Comparison of ENCODE assay signal across 13 cellular contexts in genomic region chr12:3432176-3432742, GRCh38. TPM values are rescaled to one million over a fixed set of nuclear protein-coding genes. Genes with fewer than 3 reads are reported as not detected.
DNase-seq lines count a peak whose midpoint lies in the region; ATAC-seq, FAIRE-seq and TF ChIP-seq lines count a peak whose summit lies in the region.
"Had no signal": no experiment of that assay in that cellular context is flagged by ENCODE, and none has a peak within 500 bp of the region (broad histone marks: within the 10 kb centered on the region; RNA-seq: fewer than 3 reads in every experiment).

No MANE protein-coding gene starts in this region.

- peak; percentile 14 for DNase-seq in activated CD4-positive, alpha-beta T cell treated with anti-CD3 and anti-CD28 coated beads, Interleukin-2, amount 10 ng/mL, durations not matched to agents 7 days and 5 days
- DNase-seq in activated CD4-positive, alpha-beta T cell treated with anti-CD3 and anti-CD28 coated beads for 1 hour, result no peak
- DNase-seq in NCI-H774 (lab: John Stamatoyannopoulos, UW), result peak; percentile 65
- no peak for DNase-seq in endothelial cell (ENCODE audit: low spot score)
- no peak for DNase-seq in pancreas
- DNase-seq in middle frontal gyrus (ENCODE audit: extremely low spot score, low spot score), result no peak
- DNase-seq in Right ventricle myocardium inferior (ENCODE audit: missing footprints), result no peak
- no peak for DNase-seq in NCI-H2107 (lab: John Stamatoyannopoulos, UW)
- DNase-seq: ACHN, left ventricle myocardium superior, NCI-H524, right lobe of liver had no signal

- H3K36me3 Mint-ChIP-seq in activated CD4-positive, alpha-beta T cell treated with anti-CD3 and anti-CD28 coated beads, Interleukin-2, amount 10 ng/mL, durations not matched to agents 7 days and 5 days (ENCODE audit: low read depth), result peaks cover 13% of the 10 kb centered on the region
- H3K36me3 Mint-ChIP-seq in endothelial cell (ENCODE audit: low read depth, unreplicated experiment), result peaks cover 15% of the 10 kb centered on the region

- H3K4me3 Mint-ChIP-seq in activated CD4-positive, alpha-beta T cell treated with anti-CD3 and anti-CD28 coated beads, Interleukin-2, amount 10 ng/mL, durations not matched to agents 7 days and 5 days, result no peak overlapping the region
- H3K4me3 Mint-ChIP-seq in endothelial cell (ENCODE audit: unreplicated experiment), result no peak overlapping the region

- peak overlapping the region; percentile 83 for H3K27ac Mint-ChIP-seq in activated CD4-positive, alpha-beta T cell treated with anti-CD3 and anti-CD28 coated beads, Interleukin-2, amount 10 ng/mL, durations not matched to agents 7 days and 5 days
- H3K27ac Mint-ChIP-seq in endothelial cell (ENCODE audit: unreplicated experiment), result peak overlapping the region; percentile 5

- no peaks in the 10 kb centered on the region for H3K27me3 ChIP-seq in pancreas
- H3K27me3 ChIP-seq: right lobe of liver had no signal

- H3K4me1 ChIP-seq in pancreas, result peaks cover 0 to 3% (median 0%) of the 10 kb centered on the region in 3 donors
- H3K4me1 ChIP-seq: right lobe of liver had no signal

- H3K4me1 Mint-ChIP-seq in activated CD4-positive, alpha-beta T cell treated with anti-CD3 and anti-CD28 coated beads, Interleukin-2, amount 10 ng/mL, durations not matched to agents 7 days and 5 days, result peaks cover 21% of the 10 kb centered on the region
- H3K4me1 Mint-ChIP-seq in endothelial cell (ENCODE audit: unreplicated experiment), result peaks cover 25% of the 10 kb centered on the region

- H3K9me3 Mint-ChIP-seq in activated CD4-positive, alpha-beta T cell treated with anti-CD3 and anti-CD28 coated beads, Interleukin-2, amount 10 ng/mL, durations not matched to agents 7 days and 5 days, result peaks cover 21% of the 10 kb centered on the region
- H3K9me3 Mint-ChIP-seq in endothelial cell (ENCODE audit: unreplicated experiment), result no peaks in the 10 kb centered on the region

- no peaks in the 10 kb centered on the region for H3K36me3 ChIP-seq in pancreas
- H3K36me3 ChIP-seq: right lobe of liver had no signal

- FAIRE-seq in pancreas (lab: Jason Lieb, UNC), result no peak

- intact Hi-C loops in pancreas (cut with DNase I), result no loop called here
- intact Hi-C loops in Right ventricle myocardium inferior (cut with DNase I), result no loop called here

- 73 to 77% methylated on average over 7 of the region's 7 CpGs for WGBS in pancreas, 2 donors

- no peak overlapping the region for H3K27ac ChIP-seq in pancreas
- H3K27ac ChIP-seq: epithelial cell of prostate, right lobe of liver had no signal

- ATAC-seq in pancreas, result peak in 3 of 4 donors; percentile 72 to 79 (median 78)
- ATAC-seq in Right ventricle myocardium inferior, result no peak
- ATAC-seq: left ventricle myocardium superior had no signal

- CTCF ChIA-PET in activated CD4-positive, alpha-beta T cell treated with anti-CD3 and anti-CD28 coated beads, Interleukin-2, amount 10 ng/mL, durations not matched to agents 7 days and 5 days (lab: Charles Lee), result no interaction called here

- H3K9me3 ChIP-seq in pancreas, result no peaks in the 10 kb centered on the region
- H3K9me3 ChIP-seq: right lobe of liver had no signal

- TF ChIP-seq CTCF in endothelial cell (IDR thresholded peaks at IDR 0.05; ENCODE audit: unreplicated experiment) (no peak), pancreas (IDR thresholded peaks at IDR 0.05) (no peak)

- peaks cover 8% of the 10 kb centered on the region for H3K27me3 Mint-ChIP-seq in activated CD4-positive, alpha-beta T cell treated with anti-CD3 and anti-CD28 coated beads, Interleukin-2, amount 10 ng/mL, durations not matched to agents 7 days and 5 days
- no peaks in the 10 kb centered on the region for H3K27me3 Mint-ChIP-seq in endothelial cell (ENCODE audit: unreplicated experiment)

- POLR2A ChIA-PET in activated CD4-positive, alpha-beta T cell treated with anti-CD3 and anti-CD28 coated beads, Interleukin-2, amount 10 ng/mL, durations not matched to agents 7 days and 5 days (lab: Charles Lee), result no interaction called here

- no peak overlapping the region for H3K4me3 ChIP-seq in pancreas
- H3K4me3 ChIP-seq: right lobe of liver had no signal

RNA-seq across cellular contexts. Expression of gene PRMT8, which starts 58.7 kb away (rescaled TPM):
- total RNA-seq in activated CD4-positive, alpha-beta T cell treated with anti-CD3 and anti-CD28 coated beads, Interleukin-2, amount 10 ng/mL, durations not matched to agents 7 days and 5 days, result not detected
- total RNA-seq in endothelial cell (ENCODE audit: unreplicated experiment), result 0.10 TPM
- total RNA-seq in pancreas, result under 1 TPM in 4 of 6 donors, not detected in 2; 0.09 to 0.55 (median 0.33) TPM
- polyA plus RNA-seq in pancreas, result under 1 TPM; 0.19 to 0.23 TPM
- total RNA-seq in Right ventricle myocardium inferior, result not detected
- total RNA-seq: left ventricle myocardium superior, right lobe of liver had no signal

Comparison
In these comparisons a context has a peak if more than half of its experiments do, and no peak if none do; other contexts are left out.
1. DNase-seq: peak in activated CD4-positive, alpha-beta T cell treated with anti-CD3 and anti-CD28 coated beads, Interleukin-2, amount 10 ng/mL, durations not matched to agents 7 days and 5 days (single experiment) and NCI-H774 (single experiment); none in activated CD4-positive, alpha-beta T cell treated with anti-CD3 and anti-CD28 coated beads for 1 hour (single experiment), endothelial cell (single experiment), pancreas (0 of 6), middle frontal gyrus (single experiment), Right ventricle myocardium inferior (single experiment) and NCI-H2107 (single experiment).